ENCODE assay signal across 8 cellular contexts in the genomic region with DNA sequence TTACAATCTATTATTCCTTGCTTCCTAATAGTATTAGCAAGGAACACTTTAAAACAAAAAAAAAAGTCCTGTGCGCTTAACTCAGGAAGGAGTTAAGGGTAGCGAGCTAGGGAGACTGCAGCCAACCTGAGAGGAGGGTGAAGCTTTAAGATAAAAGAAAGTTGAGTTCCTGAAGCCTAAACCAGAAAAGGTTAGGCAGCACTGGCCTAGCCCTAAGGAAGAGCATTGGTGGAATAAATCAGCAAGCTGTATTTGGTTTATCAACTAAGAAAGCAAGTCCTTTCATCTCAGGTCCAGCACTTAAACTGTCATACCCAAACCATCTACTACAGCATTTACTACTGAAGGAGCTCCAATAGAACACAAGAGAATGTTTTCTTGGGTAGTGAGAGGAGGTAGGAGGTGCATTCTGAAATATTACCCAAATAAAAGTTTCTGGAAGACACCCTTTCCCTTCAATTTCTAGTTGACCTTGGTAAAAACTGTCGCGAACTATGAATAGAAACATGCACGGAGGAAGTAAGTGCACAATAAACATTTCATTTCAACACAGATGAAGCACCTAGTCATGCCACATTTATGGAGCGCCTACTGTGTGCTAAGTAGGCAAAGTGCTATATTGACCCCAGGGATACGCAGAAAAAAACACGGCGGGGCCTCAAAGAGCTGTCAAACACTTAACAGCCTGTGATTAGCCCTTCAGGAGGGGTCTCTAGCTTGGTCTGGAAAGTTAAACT. TPM values are rescaled to one million over a fixed set of nuclear protein-coding genes. Genes with fewer than 3 reads are reported as not detected.
DNase-seq lines count a peak whose midpoint lies in the region; ATAC-seq and TF ChIP-seq lines count a peak whose summit lies in the region.

No MANE protein-coding gene starts in this region.

- H3K27me3 ChIP-seq in KMS-11 (ENCODE audit: insufficient read depth, low read depth) (no peaks in the 10 kb centered on the region), colonic mucosa (no peaks in the 10 kb centered on the region)

- no peaks in the 10 kb centered on the region for H3K36me3 ChIP-seq in KMS-11 (ENCODE audit: insufficient read depth)
- no peaks in the 10 kb centered on the region for H3K36me3 ChIP-seq in colonic mucosa

- H3K4me3 Mint-ChIP-seq in naive thymus-derived CD8-positive, alpha-beta T cell: peak overlapping the region; percentile 87 to 98 (median 92)

- DNase-seq in CD1c-positive myeloid dendritic cell (ENCODE audit: extremely low spot score): peak; percentile 14
- no peak for DNase-seq in colonic mucosa
- DNase-seq in naive thymus-derived CD8-positive, alpha-beta T cell: no peak
- no peak for DNase-seq in NCI-H1105 (lab: John Stamatoyannopoulos, UW)
- no peak for DNase-seq in NCI-H526 (lab: John Stamatoyannopoulos, UW)
- DNase-seq in mucosa of gallbladder (ENCODE audit: low spot score): no peak
- DNase-seq in T-helper 9 cell: no peak

- H3K4me2 ChIP-seq in KMS-11: peak overlapping the region; percentile 96

- peak overlapping the region; percentile 74 for H2AFZ ChIP-seq in KMS-11 (ENCODE audit: low read depth)

- H3K27me3 Mint-ChIP-seq in naive thymus-derived CD8-positive, alpha-beta T cell: no peaks in the 10 kb centered on the region

- POLR2A ChIA-PET in naive thymus-derived CD8-positive, alpha-beta T cell (lab: Charles Lee): interaction anchor here (0.9 to 2.6 kb wide), 4 partner anchors 16 to 294 kb away, joined by 3 to 21 read pairs (median 6); partner anchors contain the start of genes CDC73, RO60 and UCHL5

- H3K9me3 ChIP-seq in colonic mucosa: no peaks in the 10 kb centered on the region

- H3K36me3 Mint-ChIP-seq in naive thymus-derived CD8-positive, alpha-beta T cell: peaks cover 0 to 18% (median 2%) of the 10 kb centered on the region in 3 donors

- H3K4me1 Mint-ChIP-seq in naive thymus-derived CD8-positive, alpha-beta T cell: peaks cover 6 to 26% (median 23%) of the 10 kb centered on the region in 4 donors

- H4K20me1 ChIP-seq in KMS-11 (ENCODE audit: insufficient read depth): no peaks in the 10 kb centered on the region

- peak overlapping the region; percentile 87 for H3K4me3 ChIP-seq in KMS-11 (IDR thresholded peaks at IDR 0.05; ENCODE audit: insufficient read depth, low read depth, low read length)
- peak overlapping the region; percentile 87 for H3K4me3 ChIP-seq in colonic mucosa

- peak overlapping the region; percentile 51; the same call in 1 of the 2 replicates for H3K9ac ChIP-seq in KMS-11
- H3K9ac ChIP-seq in colonic mucosa (ENCODE audit: low read depth in 2 of 2, low read length in 2 of 2): peak overlapping the region; percentile 84 to 86

- intact Hi-C loops in colonic mucosa (cut with DNase I): loop anchor here (5.0 kb wide), 1 partner anchor 37 kb away; no protein-coding TSS in a partner anchor

- ATAC-seq in naive thymus-derived CD8-positive, alpha-beta T cell: no peak

- peak overlapping the region; percentile 22 to 96 (median 74) for H3K27ac Mint-ChIP-seq in naive thymus-derived CD8-positive, alpha-beta T cell

- H3K9me3 Mint-ChIP-seq in naive thymus-derived CD8-positive, alpha-beta T cell: no peaks in the 10 kb centered on the region

- H3K79me2 ChIP-seq in KMS-11 (ENCODE audit: insufficient read depth, low read depth): peaks cover 20% of the 10 kb centered on the region; the same call in 1 of the 2 replicates

- H3K4me1 ChIP-seq in KMS-11 (ENCODE audit: low read depth, poor library complexity, severe bottlenecking): peaks cover 25% of the 10 kb centered on the region
- no peaks in the 10 kb centered on the region for H3K4me1 ChIP-seq in colonic mucosa

- TF ChIP-seq CTCF in KMS-11 (conservative IDR thresholded peaks at IDR 0.05; ENCODE audit: low read depth, low read length) (no peak), colonic mucosa (IDR thresholded peaks at IDR 0.05) (no peak)

- H3K27ac ChIP-seq in KMS-11 (no peak overlapping the region; the same call in 1 of the 2 replicates), colonic mucosa (peak overlapping the region; percentile 95)

RNA-seq across cellular contexts. Expression of gene GLRX2, which starts 1.3 kb away (rescaled TPM):
- total RNA-seq in colonic mucosa (10 to 100 TPM; 22.3 to 38.1 TPM), mucosa of gallbladder (21.4 TPM)
- 10 to 100 TPM; 14.7 to 15.9 TPM for total RNA-seq in naive thymus-derived CD8-positive, alpha-beta T cell
- 10 to 100 TPM in 1 of 3 donors, 1 to 10 TPM in 2; 7.0 to 12.8 (median 9.4) TPM for polyA plus RNA-seq in naive thymus-derived CD8-positive, alpha-beta T cell

RNA-seq across cellular contexts. Expression of gene CDC73, which starts 17.9 kb away (rescaled TPM):
- total RNA-seq in colonic mucosa (10 to 100 TPM; 45.3 to 49.1 TPM), mucosa of gallbladder (54.6 TPM)
- 10 to 100 TPM; 63.4 to 63.5 TPM for total RNA-seq in naive thymus-derived CD8-positive, alpha-beta T cell
- polyA plus RNA-seq in naive thymus-derived CD8-positive, alpha-beta T cell: 10 to 100 TPM; 50.5 to 67.0 (median 55.0) TPM

RNA-seq across cellular contexts. Expression of gene RO60, which starts 44.5 kb away (rescaled TPM):
- total RNA-seq in colonic mucosa: 10 to 100 TPM; 47.6 to 55.9 TPM
- 10 to 100 TPM; 67.5 to 71.2 TPM for total RNA-seq in naive thymus-derived CD8-positive, alpha-beta T cell
- polyA plus RNA-seq in naive thymus-derived CD8-positive, alpha-beta T cell: 100 to 1,000 TPM in 2 of 3 donors, 10 to 100 TPM in 1; 89.4 to 128 (median 104) TPM
- total RNA-seq in mucosa of gallbladder: 79.5 TPM

RNA-seq across cellular contexts. Expression of gene UCHL5, which starts 44.8 kb away (rescaled TPM):
- total RNA-seq in colonic mucosa (10 to 100 TPM; 33.9 to 46.5 TPM), mucosa of gallbladder (20.7 TPM)
- total RNA-seq in naive thymus-derived CD8-positive, alpha-beta T cell: 10 to 100 TPM; 33.2 to 42.1 TPM
- polyA plus RNA-seq in naive thymus-derived CD8-positive, alpha-beta T cell: 10 to 100 TPM; 52.7 to 65.5 (median 63.8) TPM
